ENCODE assay signal across 10 cellular contexts in the genomic region with DNA sequence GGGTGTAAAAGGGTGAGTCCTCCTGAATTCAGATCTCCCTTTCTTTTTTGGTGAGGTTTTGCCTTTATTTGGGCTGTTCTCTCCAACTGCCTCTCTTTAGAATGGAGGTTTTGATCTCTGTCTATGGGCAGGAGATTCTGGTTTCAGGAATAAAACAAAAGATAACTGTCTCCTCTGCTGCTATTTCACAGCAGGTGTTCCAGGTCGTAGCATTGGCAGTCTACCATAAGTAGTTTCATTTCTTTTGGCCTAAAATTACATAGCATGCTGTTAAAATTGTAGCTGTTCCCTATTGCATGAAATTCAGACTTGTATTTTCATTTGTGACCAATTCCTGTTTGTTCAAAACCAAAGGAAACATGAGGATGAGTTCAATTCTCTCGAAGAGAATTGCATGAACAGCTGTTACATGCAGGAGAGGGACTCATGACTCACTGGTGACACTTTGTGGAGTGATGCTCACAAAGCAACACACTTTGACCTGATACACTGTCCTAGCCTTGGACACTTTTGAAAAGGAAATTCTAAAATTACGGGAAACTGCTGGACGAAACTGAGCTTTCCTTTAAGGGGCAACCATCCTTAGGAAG.
DNase-seq lines count a peak whose midpoint lies in the region; ATAC-seq and TF ChIP-seq lines count a peak whose summit lies in the region.
"Had no signal": no experiment of that assay in that cellular context is flagged by ENCODE, and none has a peak within 500 bp of the region (broad histone marks: within the 10 kb centered on the region; RNA-seq: fewer than 3 reads in every experiment).

No MANE protein-coding gene starts in this region.

- TF ChIP-seq CTCF in AG09309 (IDR thresholded peaks at IDR 0.05; ENCODE audit: control insufficient read depth, insufficient read depth, low read depth, low read length, missing control alignments) (peak; percentile 31), GM10266 (IDR thresholded peaks at IDR 0.05; ENCODE audit: control insufficient read depth, insufficient read depth, low read depth, missing control alignments) (peak; percentile 49)

- DNase-seq in AG09309 (ENCODE audit: low read depth) = no peak
- peak; percentile 61 for DNase-seq in GM10266 (ENCODE audit: extremely low spot score)
- peak; percentile 86 for DNase-seq in RPMI7951 (ENCODE audit: low read depth)
- DNase-seq in fibroblast of peridontal ligament (ENCODE audit: extremely low read depth) = peak; percentile 10
- no peak for DNase-seq in NCI-H2029 (lab: John Stamatoyannopoulos, UW)
- DNase-seq in NCI-H128 (lab: John Stamatoyannopoulos, UW; ENCODE audit: unreplicated experiment) = no peak
- DNase-seq in effector CD4-positive, alpha-beta T cell = no peak
- DNase-seq: aorta, NCI-H510A had no signal

- no peak for ATAC-seq in HG03025 (IDR thresholded peaks at IDR 0.05; ENCODE audit: low FRiP score, unreplicated experiment)

- H3K4me3 ChIP-seq in AG09309 (ENCODE audit: control insufficient read depth, low read depth, low read length) = no peak overlapping the region

Comparison
In these comparisons a context has a peak if more than half of its experiments do, and no peak if none do; other contexts are left out.
1. DNase-seq: peak in GM10266 (single experiment), RPMI7951 (single experiment) and fibroblast of peridontal ligament (single experiment); none in AG09309 (single experiment), NCI-H2029 (single experiment), NCI-H128 (single experiment) and effector CD4-positive, alpha-beta T cell (single experiment).